Comparison of ENCODE assay signal across 21 cellular contexts in the genomic region with DNA sequence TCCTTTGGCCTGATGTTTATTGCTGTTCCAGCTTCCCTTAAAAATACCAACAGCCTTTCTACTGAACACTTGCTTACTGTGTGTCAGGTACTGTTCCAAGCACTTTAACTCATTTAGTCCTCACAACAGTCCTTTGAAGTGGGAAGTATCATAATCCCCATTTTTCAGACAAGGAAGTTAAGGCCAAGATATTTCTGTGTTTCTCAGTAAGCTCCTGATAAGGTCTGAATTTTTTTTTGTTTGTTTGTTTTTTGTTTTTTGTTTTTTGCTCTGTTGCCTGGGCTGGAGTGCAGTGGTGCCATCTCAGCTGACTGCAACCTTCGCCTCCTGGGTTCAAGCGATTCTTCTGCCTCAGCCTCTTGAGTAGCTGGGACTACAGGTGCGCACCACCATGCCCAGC. TPM values are rescaled to one million over a fixed set of nuclear protein-coding genes. Genes with fewer than 3 reads are reported as not detected.
DNase-seq lines count a peak whose midpoint lies in the region; ATAC-seq and TF ChIP-seq lines count a peak whose summit lies in the region.
"Had no signal": no experiment of that assay in that cellular context is flagged by ENCODE, and none has a peak within 500 bp of the region (broad histone marks: within the 10 kb centered on the region; RNA-seq: fewer than 3 reads in every experiment).

No MANE protein-coding gene starts in this region.

- no peaks in the 10 kb centered on the region for H3K27me3 Mint-ChIP-seq in activated naive CD4-positive, alpha-beta T cell treated with anti-CD3 and anti-CD28 coated beads for 36 hours (ENCODE audit: low read depth)
- H3K27me3 Mint-ChIP-seq in CD8-positive, alpha-beta memory T cell: no peaks in the 10 kb centered on the region
- H3K27me3 Mint-ChIP-seq in activated CD8-positive, alpha-beta T cell treated with anti-CD3 and anti-CD28 coated beads for 36 hours: no peaks in the 10 kb centered on the region
- H3K27me3 Mint-ChIP-seq in naive B cell: no peaks in the 10 kb centered on the region

- no peaks in the 10 kb centered on the region for H3K9me3 Mint-ChIP-seq in activated naive CD4-positive, alpha-beta T cell treated with anti-CD3 and anti-CD28 coated beads for 36 hours
- H3K9me3 Mint-ChIP-seq in CD8-positive, alpha-beta memory T cell: no peaks in the 10 kb centered on the region
- no peaks in the 10 kb centered on the region for H3K9me3 Mint-ChIP-seq in activated CD8-positive, alpha-beta T cell treated with anti-CD3 and anti-CD28 coated beads for 36 hours
- no peaks in the 10 kb centered on the region for H3K9me3 Mint-ChIP-seq in naive B cell

- in situ Hi-C loops in GM13976 (cut with MboI; ENCODE audit: low sequenced_read_pairs, unreplicated experiment): no loop called here

- intact Hi-C loops in activated naive CD4-positive, alpha-beta T cell treated with anti-CD3 and anti-CD28 coated beads for 36 hours (cut with micrococcal nuclease): no loop called here
- intact Hi-C loops in activated CD8-positive, alpha-beta T cell treated with anti-CD3 and anti-CD28 coated beads for 36 hours (cut with micrococcal nuclease): no loop called here

- no peak for ATAC-seq in activated CD8-positive, alpha-beta T cell treated with anti-CD3 and anti-CD28 coated beads for 36 hours
- ATAC-seq in naive B cell (ENCODE audit: low read depth in 2 of 2) (no peak), GM21381 (IDR thresholded peaks at IDR 0.05; ENCODE audit: unreplicated experiment) (no peak)

- H3K27ac ChIP-seq in CD8-positive, alpha-beta memory T cell (ENCODE audit: low read depth, low read length): no peak overlapping the region

- no peak overlapping the region for H3K4me3 ChIP-seq in CD8-positive, alpha-beta memory T cell (ENCODE audit: low read length)

- no peaks in the 10 kb centered on the region for H3K27me3 ChIP-seq in CD8-positive, alpha-beta memory T cell (ENCODE audit: insufficient read depth, low read length, poor library complexity, severe bottlenecking)

- H3K4me1 Mint-ChIP-seq in activated naive CD4-positive, alpha-beta T cell treated with anti-CD3 and anti-CD28 coated beads for 36 hours (ENCODE audit: low read depth): peaks cover 65% of the 10 kb centered on the region
- H3K4me1 Mint-ChIP-seq in CD8-positive, alpha-beta memory T cell: peaks cover 53 to 78% (median 71%) of the 10 kb centered on the region in 3 donors
- H3K4me1 Mint-ChIP-seq in activated CD8-positive, alpha-beta T cell treated with anti-CD3 and anti-CD28 coated beads for 36 hours (ENCODE audit: low read depth): peaks cover 72% of the 10 kb centered on the region
- H3K4me1 Mint-ChIP-seq in naive B cell: peaks cover 26 to 50% (median 49%) of the 10 kb centered on the region in 3 donors

- no peak for TF ChIP-seq CTCF in activated CD8-positive, alpha-beta T cell treated with anti-CD3 and anti-CD28 coated beads for 36 hours (IDR thresholded peaks at IDR 0.05)
- no peak for TF ChIP-seq CTCF in GM13976 (IDR thresholded peaks at IDR 0.05; ENCODE audit: borderline replicate concordance, control extremely low read depth, extremely low read depth, insufficient read depth, missing control alignments)

- POLR2A ChIA-PET in CD8-positive, alpha-beta memory T cell (lab: Charles Lee): interaction anchor here (0.6 to 10.5 kb wide), 3 partner anchors 9 to 40 kb away, joined by 3 to 110 read pairs (median 5); a partner anchor contains a TSS
- POLR2A ChIA-PET in activated CD8-positive, alpha-beta T cell treated with anti-CD3 and anti-CD28 coated beads for 36 hours (lab: Charles Lee): interaction anchor here (0.6 to 2.2 kb wide), 5 partner anchors 9 to 339 kb away, joined by 3 to 8 read pairs (median 4); a partner anchor contains a TSS

- CTCF ChIA-PET in activated naive CD4-positive, alpha-beta T cell treated with anti-CD3 and anti-CD28 coated beads for 36 hours (lab: Charles Lee): interaction anchor here (0.7 kb wide), 1 partner anchor 36 kb away, joined by 3 read pairs; no protein-coding TSS in a partner anchor
- CTCF ChIA-PET in CD8-positive, alpha-beta memory T cell (lab: Charles Lee): interaction anchor here (1.2 kb wide), 1 partner anchor 11 kb away, joined by 3 read pairs; no protein-coding TSS in a partner anchor
- CTCF ChIA-PET in activated CD8-positive, alpha-beta T cell treated with anti-CD3 and anti-CD28 coated beads for 36 hours (lab: Charles Lee): interaction anchor here (1.5 kb wide), 1 partner anchor 49 kb away, joined by 6 read pairs; no protein-coding TSS in a partner anchor

- peaks cover 39% of the 10 kb centered on the region for H3K4me1 ChIP-seq in CD8-positive, alpha-beta memory T cell (ENCODE audit: insufficient read depth, low read length)

- DNase-seq in activated naive CD4-positive, alpha-beta T cell treated with anti-CD3 and anti-CD28 coated beads for 36 hours: no peak
- no peak for DNase-seq in activated naive CD4-positive, alpha-beta T cell (lab: John Stamatoyannopoulos, UW)
- no peak for DNase-seq in CD8-positive, alpha-beta memory T cell
- no peak for DNase-seq in activated CD8-positive, alpha-beta T cell treated with anti-CD3 and anti-CD28 coated beads for 36 hours
- DNase-seq in naive B cell (no peak), GM13976 (ENCODE audit: low spot score) (no peak)
- DNase-seq: ACHN, Calu3, DMS53, H7, IMR-90, Kasumi-1, MM.1S, NCI-H1105, NCI-H1694 treated with DMSO at 0.1 percent for 48 hours, NCI-H2107, NCI-H2227 treated with DMSO at 0.1 percent for 48 hours, NCI-H526 treated with DMSO at 0.1 percent for 48 hours, SHP77 treated with DMSO at 0.1 percent for 48 hours had no signal

- peak overlapping the region; percentile 15 for H3K27ac Mint-ChIP-seq in activated naive CD4-positive, alpha-beta T cell treated with anti-CD3 and anti-CD28 coated beads for 36 hours
- H3K27ac Mint-ChIP-seq in CD8-positive, alpha-beta memory T cell: peak overlapping the region in 7 of 8 donors; percentile 1 to 93 (median 81)
- H3K27ac Mint-ChIP-seq in activated CD8-positive, alpha-beta T cell treated with anti-CD3 and anti-CD28 coated beads for 36 hours: peak overlapping the region; percentile 58
- H3K27ac Mint-ChIP-seq in naive B cell: peak overlapping the region in 4 of 6 donors; percentile 25 to 60 (median 29)

- H3K36me3 Mint-ChIP-seq in activated naive CD4-positive, alpha-beta T cell treated with anti-CD3 and anti-CD28 coated beads for 36 hours (ENCODE audit: low read depth): peaks cover 73% of the 10 kb centered on the region
- peaks cover 9 to 82% (median 31%) of the 10 kb centered on the region in 3 donors for H3K36me3 Mint-ChIP-seq in CD8-positive, alpha-beta memory T cell
- H3K36me3 Mint-ChIP-seq in activated CD8-positive, alpha-beta T cell treated with anti-CD3 and anti-CD28 coated beads for 36 hours (ENCODE audit: low read depth): peaks cover 80% of the 10 kb centered on the region
- peaks cover 4 to 34% of the 10 kb centered on the region in 2 donors for H3K36me3 Mint-ChIP-seq in naive B cell

- H3K4me3 Mint-ChIP-seq in activated naive CD4-positive, alpha-beta T cell treated with anti-CD3 and anti-CD28 coated beads for 36 hours: no peak overlapping the region
- H3K4me3 Mint-ChIP-seq in CD8-positive, alpha-beta memory T cell: peak overlapping the region in 1 of 7 donors; percentile 38
- no peak overlapping the region for H3K4me3 Mint-ChIP-seq in activated CD8-positive, alpha-beta T cell treated with anti-CD3 and anti-CD28 coated beads for 36 hours
- H3K4me3 Mint-ChIP-seq in naive B cell: peak overlapping the region in 1 of 8 donors; percentile 15

- peaks cover 50% of the 10 kb centered on the region for H3K36me3 ChIP-seq in CD8-positive, alpha-beta memory T cell (ENCODE audit: insufficient read depth, low read length)

- no peaks in the 10 kb centered on the region for H3K9me3 ChIP-seq in CD8-positive, alpha-beta memory T cell (ENCODE audit: low read length)

RNA-seq across cellular contexts. Expression of a gene that starts 7.5 kb away (rescaled TPM):
- total RNA-seq in activated naive CD4-positive, alpha-beta T cell treated with anti-CD3 and anti-CD28 coated beads for 36 hours: 100 to 1,000 TPM; 264 to 312 TPM
- total RNA-seq in CD8-positive, alpha-beta memory T cell: 100 to 1,000 TPM; 202 TPM
- 89.5 TPM for polyA plus RNA-seq in CD8-positive, alpha-beta memory T cell
- 100 to 1,000 TPM; 260 to 281 TPM for total RNA-seq in activated CD8-positive, alpha-beta T cell treated with anti-CD3 and anti-CD28 coated beads for 36 hours
- polyA plus RNA-seq in naive B cell (ENCODE audit: low read depth in 6 of 6): 10 to 100 TPM; 48.3 to 88.8 (median 59.8) TPM

RNA-seq across cellular contexts. Expression of a gene that starts 8.2 kb away (rescaled TPM):
- total RNA-seq in activated naive CD4-positive, alpha-beta T cell treated with anti-CD3 and anti-CD28 coated beads for 36 hours: 10 to 100 TPM; 23.0 to 25.0 TPM
- 10 to 100 TPM; 10.3 to 10.6 TPM for total RNA-seq in CD8-positive, alpha-beta memory T cell
- 2.9 TPM for polyA plus RNA-seq in CD8-positive, alpha-beta memory T cell
- 10 to 100 TPM; 12.8 to 14.2 TPM for total RNA-seq in activated CD8-positive, alpha-beta T cell treated with anti-CD3 and anti-CD28 coated beads for 36 hours
- 1 to 10 TPM; 1.9 to 5.6 (median 4.7) TPM for polyA plus RNA-seq in naive B cell (ENCODE audit: low read depth in 6 of 6)

RNA-seq across cellular contexts. Expression of a gene that starts 16.8 kb away (rescaled TPM):
- not detected for total RNA-seq in activated naive CD4-positive, alpha-beta T cell treated with anti-CD3 and anti-CD28 coated beads for 36 hours
- 1 to 10 TPM in 1 of 2 experiments, under 1 TPM in 1; 0.89 to 1.1 TPM for total RNA-seq in CD8-positive, alpha-beta memory T cell
- not detected for polyA plus RNA-seq in CD8-positive, alpha-beta memory T cell
- total RNA-seq in activated CD8-positive, alpha-beta T cell treated with anti-CD3 and anti-CD28 coated beads for 36 hours: not detected
- not detected for polyA plus RNA-seq in naive B cell (ENCODE audit: low read depth in 6 of 6)
- total RNA-seq: H7, IMR-90, OCI-LY7 had no signal

RNA-seq across cellular contexts. Expression of a gene that starts 19.6 kb away (rescaled TPM):
- total RNA-seq in activated naive CD4-positive, alpha-beta T cell treated with anti-CD3 and anti-CD28 coated beads for 36 hours: 10 to 100 TPM; 40.0 to 40.3 TPM
- 10 to 100 TPM; 24.2 to 27.2 TPM for total RNA-seq in CD8-positive, alpha-beta memory T cell
- 95.2 TPM for polyA plus RNA-seq in CD8-positive, alpha-beta memory T cell
- total RNA-seq in activated CD8-positive, alpha-beta T cell treated with anti-CD3 and anti-CD28 coated beads for 36 hours: 10 to 100 TPM; 39.7 to 42.3 TPM
- 100 to 1,000 TPM; 111 to 167 (median 145) TPM for polyA plus RNA-seq in naive B cell (ENCODE audit: low read depth in 6 of 6)

RNA-seq across cellular contexts. Expression of a gene that starts 40.5 kb away (rescaled TPM):
- total RNA-seq in activated naive CD4-positive, alpha-beta T cell treated with anti-CD3 and anti-CD28 coated beads for 36 hours: 10 to 100 TPM; 80.0 to 83.7 TPM
- 100 to 1,000 TPM; 101 to 103 TPM for total RNA-seq in CD8-positive, alpha-beta memory T cell
- 174 TPM for polyA plus RNA-seq in CD8-positive, alpha-beta memory T cell
- total RNA-seq in activated CD8-positive, alpha-beta T cell treated with anti-CD3 and anti-CD28 coated beads for 36 hours: 10 to 100 TPM; 87.4 to 90.1 TPM
- polyA plus RNA-seq in naive B cell (ENCODE audit: low read depth in 6 of 6): 100 to 1,000 TPM in 4 of 6 donors, 10 to 100 TPM in 2; 66.8 to 184 (median 124) TPM

Comparison
In these comparisons a context has a peak if more than half of its experiments do, and no peak if none do; other contexts are left out.
1. H3K27ac Mint-ChIP-seq: peak in every context shown above with its lines; median percentile 81 in CD8-positive, alpha-beta memory T cell; 58 in activated CD8-positive, alpha-beta T cell treated with anti-CD3 and anti-CD28 coated beads for 36 hours; 29 in naive B cell; 15 in activated naive CD4-positive, alpha-beta T cell treated with anti-CD3 and anti-CD28 coated beads for 36 hours.